Comparison of ENCODE assay signal across 8 cellular contexts in the genomic region with DNA sequence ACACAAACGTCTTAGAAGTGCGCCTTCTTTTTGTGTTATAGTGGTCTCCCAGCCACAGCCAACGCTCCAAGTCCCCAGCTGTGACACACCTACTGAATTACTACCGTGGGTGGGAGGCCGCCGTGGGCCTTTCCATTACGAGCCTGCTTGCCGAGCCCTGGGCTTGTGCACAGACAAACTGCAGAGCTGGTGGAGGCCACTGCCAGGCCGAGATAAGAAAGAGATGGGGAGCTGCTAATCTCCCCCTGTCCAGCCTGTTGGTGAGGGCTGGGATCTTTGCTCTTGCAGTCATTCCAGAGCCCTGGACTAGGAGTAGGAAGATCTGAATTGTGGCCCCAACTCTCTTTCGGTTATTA. TPM values are rescaled to one million over a fixed set of nuclear protein-coding genes. Genes with fewer than 3 reads are reported as not detected.
A peak's percentile ranks its signal among the peaks of the same experiment; 100 is the strongest.
DNase-seq lines count a peak whose midpoint lies in the region; ATAC-seq and TF ChIP-seq lines count a peak whose summit lies in the region.

No MANE protein-coding gene starts in this region.

- peak; percentile 11 for ATAC-seq in HG02763 (IDR thresholded peaks at IDR 0.05; ENCODE audit: unreplicated experiment)
- ATAC-seq in activated CD4-positive, alpha-beta T cell treated with anti-CD3 and anti-CD28 coated beads for 36 hours: no peak

- H3K4me2 ChIP-seq in fibroblast of lung (ENCODE audit: extremely low read depth, insufficient read depth, low read length): peak overlapping the region; percentile 89

- CTCF ChIA-PET in activated CD4-positive, alpha-beta T cell treated with anti-CD3 and anti-CD28 coated beads for 36 hours (lab: Charles Lee): interaction anchor here (0.9 to 2.6 kb wide), 4 partner anchors 14 to 240 kb away, joined by 3 to 12 read pairs (median 8); a partner anchor contains a TSS

- H3K27me3 ChIP-seq in fibroblast of lung (ENCODE audit: control insufficient read depth, insufficient read depth, low read length): no peaks in the 10 kb centered on the region

- peaks cover 13% of the 10 kb centered on the region for H3K79me2 ChIP-seq in fibroblast of lung (ENCODE audit: control insufficient read depth, insufficient read depth, low read length)

- TF ChIP-seq CTCF in fibroblast of lung (conservative IDR thresholded peaks at IDR 0.05 in 1 of 2, IDR thresholded peaks at IDR 0.05 in 1 of 2; ENCODE audit: low read depth in 1 of 2, low read length in 2 of 2) (no peak), retinal pigment epithelial cell (conservative IDR thresholded peaks at IDR 0.05; ENCODE audit: low read depth, low read length) (no peak)

- H3K4me3 ChIP-seq in fibroblast of lung (replicated peaks in 1 of 4; ENCODE audit: control extremely low read depth in 1 of 4, insufficient read depth in 1 of 4, low read depth in 3 of 4, low read length in 4 of 4) (peak overlapping the region; percentile 81 to 98 (median 90)), retinal pigment epithelial cell (ENCODE audit: low read length) (peak overlapping the region; percentile 90)

- DNase-seq in ELF-1 (ENCODE audit: low read depth, low spot score): peak; percentile 37
- DNase-seq in activated CD4-positive, alpha-beta T cell treated with anti-CD3 and anti-CD28 coated beads for 36 hours: peak; percentile 63
- DNase-seq in fibroblast of lung (ENCODE audit: low read depth in 2 of 2): peak in 1 of 2 donors; percentile 30
- DNase-seq in retinal pigment epithelial cell (ENCODE audit: low read depth): no peak
- DNase-seq in NCI-H510A (lab: John Stamatoyannopoulos, UW): no peak
- no peak for DNase-seq in SKM-1 (lab: John Stamatoyannopoulos, UW; ENCODE audit: unreplicated experiment)
- DNase-seq in NCI-H446 treated with DMSO at 0.1 percent for 48 hours (lab: John Stamatoyannopoulos, UW): no peak

- peak overlapping the region; percentile 94 for H2AFZ ChIP-seq in fibroblast of lung (ENCODE audit: low read length)

- H3K4me1 ChIP-seq in fibroblast of lung (ENCODE audit: control insufficient read depth, extremely low read depth, insufficient read depth, low read length): peaks cover 4% of the 10 kb centered on the region

- peaks cover 6% of the 10 kb centered on the region for H3K36me3 Mint-ChIP-seq in activated CD4-positive, alpha-beta T cell treated with anti-CD3 and anti-CD28 coated beads for 36 hours (ENCODE audit: low read depth)

- H3K27ac Mint-ChIP-seq in activated CD4-positive, alpha-beta T cell treated with anti-CD3 and anti-CD28 coated beads for 36 hours: peak overlapping the region; percentile 92

- H3K27me3 Mint-ChIP-seq in activated CD4-positive, alpha-beta T cell treated with anti-CD3 and anti-CD28 coated beads for 36 hours: no peaks in the 10 kb centered on the region

- no peaks in the 10 kb centered on the region for H3K9me3 Mint-ChIP-seq in activated CD4-positive, alpha-beta T cell treated with anti-CD3 and anti-CD28 coated beads for 36 hours (ENCODE audit: low read depth)

- peaks cover 12% of the 10 kb centered on the region for H3K36me3 ChIP-seq in fibroblast of lung (ENCODE audit: control insufficient read depth, insufficient read depth, low read length)

- peaks cover 22% of the 10 kb centered on the region for H3K4me1 Mint-ChIP-seq in activated CD4-positive, alpha-beta T cell treated with anti-CD3 and anti-CD28 coated beads for 36 hours

- H3K9ac ChIP-seq in fibroblast of lung (ENCODE audit: insufficient read depth, low read length): peak overlapping the region; percentile 96

- H4K20me1 ChIP-seq in fibroblast of lung (ENCODE audit: control insufficient read depth, extremely low read depth, insufficient read depth, low read length): no peaks in the 10 kb centered on the region

- intact Hi-C loops in activated CD4-positive, alpha-beta T cell treated with anti-CD3 and anti-CD28 coated beads for 36 hours (cut with DNase I, micrococcal nuclease): loop anchor here (1.0 kb wide), 3 partner anchors 10 to 55 kb away; a partner anchor contains a TSS

- no peaks in the 10 kb centered on the region for H3K9me3 ChIP-seq in fibroblast of lung (ENCODE audit: control insufficient read depth, insufficient read depth, low read depth, low read length)

- POLR2A ChIA-PET in activated CD4-positive, alpha-beta T cell treated with anti-CD3 and anti-CD28 coated beads for 36 hours (lab: Charles Lee): interaction anchor here (0.6 to 3.0 kb wide), 11 partner anchors 9 to 120 kb away, joined by 3 to 28 read pairs (median 8); a partner anchor contains a TSS

- H3K27ac ChIP-seq in fibroblast of lung (ENCODE audit: insufficient read depth, low read length): peak overlapping the region; percentile 96

- H3K4me3 Mint-ChIP-seq in activated CD4-positive, alpha-beta T cell treated with anti-CD3 and anti-CD28 coated beads for 36 hours: peak overlapping the region; percentile 97

RNA-seq across cellular contexts. Expression of a gene that starts 0.8 kb away (rescaled TPM):
- 10 to 100 TPM; 39.8 to 41.8 TPM for total RNA-seq in activated CD4-positive, alpha-beta T cell treated with anti-CD3 and anti-CD28 coated beads for 36 hours
- total RNA-seq in fibroblast of lung: 6.9 and 9.4 TPM in 2 replicates
- polyA plus RNA-seq in fibroblast of lung: 23.8 and 36.6 TPM in 2 replicates
- polyA plus RNA-seq in fibroblast of lung (2012): 27.3 and 41.7 TPM in 2 replicates
- 39.2 and 56.3 TPM in 2 replicates for polyA minus RNA-seq in fibroblast of lung (ENCODE audit: low replicate concordance)

RNA-seq across cellular contexts. Expression of a gene that starts 16.2 kb away (rescaled TPM):
- 10 to 100 TPM; 57.8 to 73.5 TPM for total RNA-seq in activated CD4-positive, alpha-beta T cell treated with anti-CD3 and anti-CD28 coated beads for 36 hours
- total RNA-seq in fibroblast of lung: 14.5 and 14.6 TPM in 2 replicates
- 44.9 and 53.0 TPM in 2 replicates for polyA plus RNA-seq in fibroblast of lung
- polyA plus RNA-seq in fibroblast of lung (2012): 24.0 and 28.0 TPM in 2 replicates
- 120 and 128 TPM in 2 replicates for polyA minus RNA-seq in fibroblast of lung (ENCODE audit: low replicate concordance)

RNA-seq across cellular contexts. Expression of a gene that starts 17.9 kb away (rescaled TPM):
- 10 to 100 TPM; 20.5 to 25.4 TPM for total RNA-seq in activated CD4-positive, alpha-beta T cell treated with anti-CD3 and anti-CD28 coated beads for 36 hours
- 26.7 and 34.3 TPM in 2 replicates for total RNA-seq in fibroblast of lung
- 9.1 and 13.7 TPM in 2 replicates for polyA plus RNA-seq in fibroblast of lung
- 22.7 and 32.1 TPM in 2 replicates for polyA plus RNA-seq in fibroblast of lung (2012)
- polyA minus RNA-seq in fibroblast of lung (ENCODE audit: low replicate concordance): 41.3 and 58.3 TPM in 2 replicates

RNA-seq across cellular contexts. Expression of a gene that starts 21.6 kb away (rescaled TPM):
- total RNA-seq in activated CD4-positive, alpha-beta T cell treated with anti-CD3 and anti-CD28 coated beads for 36 hours: 10 to 100 TPM; 15.9 to 16.3 TPM
- total RNA-seq in fibroblast of lung: 1.8 and 3.0 TPM in 2 replicates
- polyA plus RNA-seq in fibroblast of lung: 3.0 and 4.2 TPM in 2 replicates
- polyA plus RNA-seq in fibroblast of lung (2012): 3.5 and 5.1 TPM in 2 replicates
- 4.8 and 25.7 TPM in 2 replicates for polyA minus RNA-seq in fibroblast of lung (ENCODE audit: low replicate concordance)

RNA-seq across cellular contexts. Expression of a gene that starts 28.5 kb away (rescaled TPM):
- 100 to 1,000 TPM; 104 to 114 TPM for total RNA-seq in activated CD4-positive, alpha-beta T cell treated with anti-CD3 and anti-CD28 coated beads for 36 hours
- 73.7 and 77.3 TPM in 2 replicates for total RNA-seq in fibroblast of lung
- 85.6 and 116 TPM in 2 replicates for polyA plus RNA-seq in fibroblast of lung
- 65.1 and 73.4 TPM in 2 replicates for polyA plus RNA-seq in fibroblast of lung (2012)
- polyA minus RNA-seq in fibroblast of lung (ENCODE audit: low replicate concordance): 242 and 296 TPM in 2 replicates

Comparison
In these comparisons a context has a peak if more than half of its experiments do, and no peak if none do; other contexts are left out.
1. DNase-seq: peak in ELF-1 (single experiment) and activated CD4-positive, alpha-beta T cell treated with anti-CD3 and anti-CD28 coated beads for 36 hours (single experiment); none in retinal pigment epithelial cell (single experiment), NCI-H510A (single experiment), SKM-1 (single experiment) and NCI-H446 treated with DMSO at 0.1 percent for 48 hours (single experiment).